ENCODE assay signal across 1 cellular context in the genomic region with DNA sequence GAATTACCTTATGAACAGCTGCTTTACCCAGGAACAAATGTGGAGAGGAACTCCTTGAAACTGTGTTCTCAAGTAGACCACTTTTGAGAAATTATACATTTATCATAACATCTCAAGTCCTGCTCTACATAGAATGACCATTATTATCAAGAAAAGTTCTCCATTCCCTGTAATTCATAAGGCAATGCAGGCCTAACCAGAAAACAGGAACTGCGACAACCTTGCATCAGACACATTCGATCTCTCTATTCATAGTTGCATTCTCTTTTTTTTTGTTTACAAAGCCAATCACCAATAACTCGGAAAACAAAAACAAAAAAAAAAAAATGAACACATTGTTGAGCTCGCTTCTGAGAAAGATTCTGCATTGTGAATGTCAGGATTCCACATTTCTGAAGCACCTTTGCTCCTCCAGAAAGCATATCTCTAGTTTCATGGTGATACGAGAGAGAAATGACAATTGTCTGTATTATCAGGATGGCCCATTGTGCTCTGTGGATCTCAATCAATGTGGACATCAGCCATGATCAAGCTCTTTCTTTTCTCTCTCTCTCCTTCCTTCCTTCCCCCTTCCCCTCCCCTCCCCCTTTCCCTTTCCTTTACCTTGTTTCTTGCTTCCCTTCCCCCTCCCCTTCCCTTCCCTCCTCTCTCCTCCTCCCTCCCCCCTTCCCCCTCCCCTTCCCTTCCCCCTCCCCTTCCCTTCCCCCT.
TF ChIP-seq lines count a peak whose summit lies in the region.

No MANE protein-coding gene starts in this region.

TF ChIP-seq in HepG2, 621 proteins besides CTCF, POLR2A, EP300 and RAD21:
- TF ChIP-seq PCBP1 (IDR thresholded peaks at IDR 0.05; ENCODE audit: borderline replicate concordance, low read depth, low read length) (0 out of 2 replicates have a peak, but pooled peaks have one; percentile 33), GPN1 (CRISPR knock-in tag; IDR thresholded peaks at IDR 0.05; ENCODE audit: borderline replicate concordance) (no peak), PCBP2 (optimal IDR thresholded peaks at IDR 0.05; ENCODE audit: low read depth, low read length, poor library complexity, severe bottlenecking) (peak; percentile 85), HNRNPK (IDR thresholded peaks at IDR 0.05; ENCODE audit: low read depth, low read length, poor library complexity, severe bottlenecking) (peak; percentile 91)
